ENCODE assay signal across 14 cellular contexts in genomic region chr18:48767090-48767670, GRCh38.
A peak's percentile ranks its signal among the peaks of the same experiment; 100 is the strongest.
DNase-seq lines count a peak whose midpoint lies in the region; ATAC-seq, FAIRE-seq and TF ChIP-seq lines count a peak whose summit lies in the region.
"Had no signal": no experiment of that assay in that cellular context is flagged by ENCODE, and none has a peak within 500 bp of the region (broad histone marks: within the 10 kb centered on the region; RNA-seq: fewer than 3 reads in every experiment).

No MANE protein-coding gene starts in this region.

- H3K4me1 ChIP-seq in astrocyte (ENCODE audit: insufficient read depth, low read length) (no peaks in the 10 kb centered on the region), thoracic aorta (ENCODE audit: control insufficient read depth in 1 of 2, low read depth in 2 of 2) (peaks cover 0 to 10% of the 10 kb centered on the region in 2 donors), colonic mucosa (no peaks in the 10 kb centered on the region)

- H3K4me3 ChIP-seq in astrocyte (ENCODE audit: insufficient read depth, low read depth, low read length) (no peak overlapping the region), thoracic aorta (no peak overlapping the region), colonic mucosa (no peak overlapping the region)
- H3K4me3 ChIP-seq: esophagus squamous epithelium, stomach had no signal

- H3K9ac ChIP-seq in astrocyte (ENCODE audit: low read length) (no peak overlapping the region), colonic mucosa (ENCODE audit: low read depth in 2 of 2, low read length in 2 of 2) (no peak overlapping the region)

- H3K4me2 ChIP-seq in astrocyte (ENCODE audit: low read length), result no peak overlapping the region

- TF ChIP-seq CTCF in astrocyte (IDR thresholded peaks at IDR 0.05; ENCODE audit: insufficient read depth, low read depth, low read length) (no peak), thoracic aorta (IDR thresholded peaks at IDR 0.05) (no peak), colonic mucosa (IDR thresholded peaks at IDR 0.05) (no peak)

- H3K4me1 Mint-ChIP-seq in astrocyte (ENCODE audit: low read depth, unreplicated experiment), result peaks cover 20% of the 10 kb centered on the region

- no peaks in the 10 kb centered on the region for H3K27me3 Mint-ChIP-seq in astrocyte (ENCODE audit: low read depth, unreplicated experiment)
- H3K27me3 Mint-ChIP-seq: activated CD4-positive, alpha-beta memory T cell treated with anti-CD3 and anti-CD28 coated beads for 36 hours had no signal

- peak overlapping the region; percentile 10 for H3K4me3 Mint-ChIP-seq in astrocyte (ENCODE audit: unreplicated experiment)
- H3K4me3 Mint-ChIP-seq: activated CD4-positive, alpha-beta memory T cell treated with anti-CD3 and anti-CD28 coated beads for 36 hours had no signal

- no peaks in the 10 kb centered on the region for H3K9me3 ChIP-seq in astrocyte (ENCODE audit: insufficient read depth, low read depth, low read length)
- no peaks in the 10 kb centered on the region for H3K9me3 ChIP-seq in thoracic aorta
- no peaks in the 10 kb centered on the region for H3K9me3 ChIP-seq in colonic mucosa
- H3K9me3 ChIP-seq: esophagus squamous epithelium, stomach had no signal

- no peak overlapping the region for H2AFZ ChIP-seq in astrocyte (ENCODE audit: low read depth, low read length)

- H3K36me3 ChIP-seq in astrocyte (ENCODE audit: insufficient read depth, low read length), result peaks cover 2% of the 10 kb centered on the region
- peaks cover 5% of the 10 kb centered on the region for H3K36me3 ChIP-seq in thoracic aorta
- no peaks in the 10 kb centered on the region for H3K36me3 ChIP-seq in colonic mucosa

- peaks cover 62% of the 10 kb centered on the region for H4K20me1 ChIP-seq in astrocyte (ENCODE audit: insufficient read depth, low read length)

- peak; percentile 29 for FAIRE-seq in astrocyte (lab: Jason Lieb, UNC)

- ATAC-seq in thoracic aorta (ENCODE audit: insufficient number of reproducible peaks, low FRiP score, low read depth), result peak; percentile 25

- peaks cover 25% of the 10 kb centered on the region for H3K36me3 Mint-ChIP-seq in astrocyte (ENCODE audit: low read depth, unreplicated experiment)

- DNase-seq in DMS79 treated with DMSO at 0.1 percent for 48 hours (lab: John Stamatoyannopoulos, UW) (peak; percentile 16), DMS79 (lab: John Stamatoyannopoulos, UW) (no peak), astrocyte (ENCODE audit: low read depth) (no peak), iris pigment epithelial cell (ENCODE audit: low read depth) (peak; percentile 60), thoracic aorta (ENCODE audit: low spot score) (no peak), COR-L47 (lab: John Stamatoyannopoulos, UW) (no peak), HCEC 1CT (no peak), colonic mucosa (no peak)
- DNase-seq: activated CD4-positive, alpha-beta memory T cell treated with anti-CD3 and anti-CD28 coated beads for 36 hours; anterior cingulate cortex; esophagus squamous epithelium; GF-D8; NCI-H510A treated with DMSO at 0.1 percent for 48 hours; stomach had no signal

- H3K27ac ChIP-seq in astrocyte (ENCODE audit: low read depth, low read length), result no peak overlapping the region
- H3K27ac ChIP-seq in thoracic aorta, result no peak overlapping the region
- H3K27ac ChIP-seq in colonic mucosa, result no peak overlapping the region
- H3K27ac ChIP-seq: esophagus squamous epithelium had no signal

- H3K27me3 ChIP-seq in astrocyte (ENCODE audit: insufficient read depth, low read length) (no peaks in the 10 kb centered on the region), thoracic aorta (replicated peaks; ENCODE audit: insufficient read depth) (no peaks in the 10 kb centered on the region), colonic mucosa (no peaks in the 10 kb centered on the region)
- H3K27me3 ChIP-seq: esophagus squamous epithelium, stomach had no signal

- no peaks in the 10 kb centered on the region for H3K79me2 ChIP-seq in astrocyte (ENCODE audit: insufficient read depth, low read length)

- no peaks in the 10 kb centered on the region for H3K9me3 Mint-ChIP-seq in astrocyte (ENCODE audit: unreplicated experiment)
- H3K9me3 Mint-ChIP-seq: activated CD4-positive, alpha-beta memory T cell treated with anti-CD3 and anti-CD28 coated beads for 36 hours had no signal

- peak overlapping the region; percentile 48 for H3K27ac Mint-ChIP-seq in astrocyte (ENCODE audit: unreplicated experiment)
- H3K27ac Mint-ChIP-seq: activated CD4-positive, alpha-beta memory T cell treated with anti-CD3 and anti-CD28 coated beads for 36 hours had no signal

- intact Hi-C loops in colonic mucosa (cut with DNase I), result no loop called here

Comparison
In these comparisons a context has a peak if more than half of its experiments do, and no peak if none do; other contexts are left out.
1. DNase-seq: peak in DMS79 treated with DMSO at 0.1 percent for 48 hours (single experiment) and iris pigment epithelial cell (single experiment); none in DMS79 (single experiment), astrocyte (single experiment), thoracic aorta (single experiment), COR-L47 (single experiment), HCEC 1CT (single experiment) and colonic mucosa (single experiment).